In the genomic region with DNA sequence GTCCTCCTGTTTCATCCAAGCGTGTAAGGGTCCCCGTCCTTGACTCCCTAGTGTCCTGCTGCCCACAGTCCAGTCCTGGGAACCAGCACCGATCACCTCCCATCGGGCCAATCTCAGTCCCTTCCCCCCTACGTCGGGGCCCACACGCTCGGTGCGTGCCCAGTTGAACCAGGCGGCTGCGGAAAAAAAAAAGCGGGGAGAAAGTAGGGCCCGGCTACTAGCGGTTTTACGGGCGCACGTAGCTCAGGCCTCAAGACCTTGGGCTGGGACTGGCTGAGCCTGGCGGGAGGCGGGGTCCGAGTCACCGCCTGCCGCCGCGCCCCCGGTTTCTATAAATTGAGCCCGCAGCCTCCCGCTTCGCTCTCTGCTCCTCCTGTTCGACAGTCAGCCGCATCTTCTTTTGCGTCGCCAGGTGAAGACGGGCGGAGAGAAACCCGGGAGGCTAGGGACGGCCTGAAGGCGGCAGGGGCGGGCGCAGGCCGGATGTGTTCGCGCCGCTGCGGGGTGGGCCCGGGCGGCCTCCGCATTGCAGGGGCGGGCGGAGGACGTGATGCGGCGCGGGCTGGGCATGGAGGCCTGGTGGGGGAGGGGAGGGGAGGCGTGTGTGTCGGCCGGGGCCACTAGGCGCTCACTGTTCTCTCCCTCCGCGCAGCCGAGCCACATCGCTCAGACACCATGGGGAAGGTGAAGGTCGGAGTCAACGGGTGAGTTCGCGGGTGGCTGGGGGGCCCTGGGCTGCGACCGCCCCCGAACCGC, we compare ENCODE assay signal across 8 cellular contexts. TPM values are rescaled to one million over a fixed set of nuclear protein-coding genes. Genes with fewer than 3 reads are reported as not detected.
DNase-seq lines count a peak whose midpoint lies in the region; ATAC-seq and TF ChIP-seq lines count a peak whose summit lies in the region.

TSS of gene GAPDH (plus strand) at position 360 of the 756 bp plus-strand sequence. CDS start at position 676, 316 bp downstream.

- H3K9me3 ChIP-seq in Caco-2, result no peaks in the 10 kb centered on the region
- no peaks in the 10 kb centered on the region for H3K9me3 ChIP-seq in endocrine pancreas (ENCODE audit: control insufficient read depth, low read length)

- peaks cover 45% of the 10 kb centered on the region for H3K4me1 Mint-ChIP-seq in Caco-2 (ENCODE audit: low read depth, unreplicated experiment)
- H3K4me1 Mint-ChIP-seq in activated CD8-positive, alpha-beta memory T cell treated with anti-CD3 and anti-CD28 coated beads, Interleukin-2, amount 10 ng/mL, durations not matched to agents 7 days and 5 days, result peaks cover 56% of the 10 kb centered on the region

- no peaks in the 10 kb centered on the region for H3K9me3 Mint-ChIP-seq in Caco-2 (ENCODE audit: unreplicated experiment)
- H3K9me3 Mint-ChIP-seq in activated CD8-positive, alpha-beta memory T cell treated with anti-CD3 and anti-CD28 coated beads, Interleukin-2, amount 10 ng/mL, durations not matched to agents 7 days and 5 days (ENCODE audit: low read depth), result no peaks in the 10 kb centered on the region

- peak within 1 kb of the TSS; percentile 91 for H3K4me3 Mint-ChIP-seq in Caco-2 (ENCODE audit: unreplicated experiment)
- peak within 1 kb of the TSS; percentile 92 for H3K4me3 Mint-ChIP-seq in activated CD8-positive, alpha-beta memory T cell treated with anti-CD3 and anti-CD28 coated beads, Interleukin-2, amount 10 ng/mL, durations not matched to agents 7 days and 5 days

- peak; percentile 98 to 99 for DNase-seq in Caco-2
- DNase-seq in HUDEP-2 (lab: John Stamatoyannopoulos, UW; ENCODE audit: unreplicated experiment in 76 of 76), result peak in 75 of 76 experiments; percentile 46 to 96 (median 86)
- DNase-seq in NOMO-1 treated with dmso at 0.1 percent for 144 hours (lab: John Stamatoyannopoulos, UW; ENCODE audit: unreplicated experiment), result peak; percentile 98
- peak; percentile 94 for DNase-seq in activated CD8-positive, alpha-beta memory T cell treated with anti-CD3 and anti-CD28 coated beads, Interleukin-2, amount 10 ng/mL, durations not matched to agents 7 days and 5 days
- peak; percentile 96 for DNase-seq in mesenteric fat pad (ENCODE audit: low spot score)
- peak; percentile 69 to 74 for DNase-seq in stimulated activated CD8-positive, alpha-beta memory T cell treated with anti-CD3 and anti-CD28 coated beads, Interleukin-15, amount 100 ng/mL, for 4 hours (ENCODE audit: low read depth in 2 of 2)

- H3K27me3 ChIP-seq in Caco-2 (replicated peaks; ENCODE audit: control insufficient read depth, insufficient read depth, low read length) (no peaks in the 10 kb centered on the region), endocrine pancreas (ENCODE audit: control insufficient read depth, insufficient read depth, low read length) (no peaks in the 10 kb centered on the region)

- peaks cover 98% of the 10 kb centered on the region for H3K36me3 Mint-ChIP-seq in Caco-2 (ENCODE audit: insufficient read depth, unreplicated experiment)
- peaks cover 79% of the 10 kb centered on the region for H3K36me3 Mint-ChIP-seq in activated CD8-positive, alpha-beta memory T cell treated with anti-CD3 and anti-CD28 coated beads, Interleukin-2, amount 10 ng/mL, durations not matched to agents 7 days and 5 days

- peak within 1 kb of the TSS; percentile 93 for H3K4me3 ChIP-seq in Caco-2 (ENCODE audit: low read depth, low read length)
- peak within 1 kb of the TSS; percentile 26 for H3K4me3 ChIP-seq in endocrine pancreas (ENCODE audit: control insufficient read depth, insufficient read depth, low read length)

- H3K27ac Mint-ChIP-seq in Caco-2 (ENCODE audit: unreplicated experiment), result peak within 1 kb of the TSS; percentile 97
- H3K27ac Mint-ChIP-seq in activated CD8-positive, alpha-beta memory T cell treated with anti-CD3 and anti-CD28 coated beads, Interleukin-2, amount 10 ng/mL, durations not matched to agents 7 days and 5 days, result peak within 1 kb of the TSS; percentile 99

- H3K36me3 ChIP-seq in Caco-2 (ENCODE audit: control insufficient read depth, insufficient read depth, low read length), result peaks cover 22% of the 10 kb centered on the region
- peaks cover 4% of the 10 kb centered on the region for H3K36me3 ChIP-seq in endocrine pancreas (ENCODE audit: control insufficient read depth, insufficient read depth, low read length)

- H3K27me3 Mint-ChIP-seq in Caco-2 (ENCODE audit: insufficient read depth, unreplicated experiment), result no peaks in the 10 kb centered on the region
- no peaks in the 10 kb centered on the region for H3K27me3 Mint-ChIP-seq in activated CD8-positive, alpha-beta memory T cell treated with anti-CD3 and anti-CD28 coated beads, Interleukin-2, amount 10 ng/mL, durations not matched to agents 7 days and 5 days

- BruUV-seq in Caco-2 (replicated peaks; lab: Mats Ljungman, UMichigan), result no TSS peak

- ATAC-seq in GM21381 (IDR thresholded peaks at IDR 0.05; ENCODE audit: unreplicated experiment), result peak; percentile 60
- peak; percentile 53 for ATAC-seq in activated CD8-positive, alpha-beta memory T cell treated with anti-CD3 and anti-CD28 coated beads, Interleukin-2, amount 10 ng/mL, durations not matched to agents 7 days and 5 days

- no peak for TF ChIP-seq CTCF in Caco-2 (IDR thresholded peaks at IDR 0.05; ENCODE audit: insufficient read depth in 1 of 2, low read depth in 1 of 2, low read length in 1 of 2, severe bottlenecking in 1 of 2, unreplicated experiment in 1 of 2)

- peak within 1 kb of the TSS; percentile 82 for H3K9ac ChIP-seq in endocrine pancreas (ENCODE audit: control insufficient read depth, insufficient read depth, low read length)

- POLR2A ChIA-PET in Caco-2 (lab: Charles Lee), result interaction anchor here (0.5 to 2.7 kb wide), 75 partner anchors 8 to 990 kb away, joined by 3 to 68 read pairs (median 9); partner anchors contain the start of genes CDCA3, COPS7A, IFFO1 and LTBR

- H3K4me1 ChIP-seq in Caco-2, result peaks cover 34% of the 10 kb centered on the region
- H3K4me1 ChIP-seq in endocrine pancreas (ENCODE audit: control insufficient read depth, insufficient read depth, low read length), result no peaks in the 10 kb centered on the region

- CTCF ChIA-PET in Caco-2 (lab: Charles Lee), result interaction anchor here (0.6 to 1.0 kb wide), 21 partner anchors 16 to 430 kb away, joined by 3 to 11 read pairs (median 4); partner anchors contain the start of genes MRPL51, NOP2, PLEKHG6 and TAPBPL
- CTCF ChIA-PET in activated CD8-positive, alpha-beta memory T cell treated with anti-CD3 and anti-CD28 coated beads, Interleukin-2, amount 10 ng/mL, durations not matched to agents 7 days and 5 days (lab: Charles Lee), result interaction anchor here (0.9 to 9.6 kb wide), 12 partner anchors 7 to 198 kb away, joined by 3 to 140 read pairs (median 4); partner anchors contain the start of genes CD27, IFFO1 and NOP2

- intact Hi-C loops in Caco-2 (cut with micrococcal nuclease; ENCODE audit: unreplicated experiment), result loop anchor here (1.0 kb wide), 3 partner anchors 34 to 64 kb away; partner anchors contain the start of genes NCAPD2, NOP2 and VAMP1

RNA-seq across cellular contexts. Expression of gene GAPDH, which starts in this region (rescaled TPM):
- 4,975 and 5,337 TPM in 2 replicates for total RNA-seq in Caco-2 (2022)
- 1,000 to 10,000 TPM; 5,133 to 5,396 TPM for total RNA-seq in activated CD8-positive, alpha-beta memory T cell treated with anti-CD3 and anti-CD28 coated beads, Interleukin-2, amount 10 ng/mL, durations not matched to agents 7 days and 5 days
- 1,402 TPM for total RNA-seq in mesenteric fat pad

Comparison
In these comparisons a context has a peak if more than half of its experiments do, and no peak if none do; other contexts are left out.
1. Peak in every context shown above with its lines: DNase-seq, ATAC-seq and H3K4me3 ChIP-seq.